ENCODE assay signal across 12 cellular contexts in the genomic region with DNA sequence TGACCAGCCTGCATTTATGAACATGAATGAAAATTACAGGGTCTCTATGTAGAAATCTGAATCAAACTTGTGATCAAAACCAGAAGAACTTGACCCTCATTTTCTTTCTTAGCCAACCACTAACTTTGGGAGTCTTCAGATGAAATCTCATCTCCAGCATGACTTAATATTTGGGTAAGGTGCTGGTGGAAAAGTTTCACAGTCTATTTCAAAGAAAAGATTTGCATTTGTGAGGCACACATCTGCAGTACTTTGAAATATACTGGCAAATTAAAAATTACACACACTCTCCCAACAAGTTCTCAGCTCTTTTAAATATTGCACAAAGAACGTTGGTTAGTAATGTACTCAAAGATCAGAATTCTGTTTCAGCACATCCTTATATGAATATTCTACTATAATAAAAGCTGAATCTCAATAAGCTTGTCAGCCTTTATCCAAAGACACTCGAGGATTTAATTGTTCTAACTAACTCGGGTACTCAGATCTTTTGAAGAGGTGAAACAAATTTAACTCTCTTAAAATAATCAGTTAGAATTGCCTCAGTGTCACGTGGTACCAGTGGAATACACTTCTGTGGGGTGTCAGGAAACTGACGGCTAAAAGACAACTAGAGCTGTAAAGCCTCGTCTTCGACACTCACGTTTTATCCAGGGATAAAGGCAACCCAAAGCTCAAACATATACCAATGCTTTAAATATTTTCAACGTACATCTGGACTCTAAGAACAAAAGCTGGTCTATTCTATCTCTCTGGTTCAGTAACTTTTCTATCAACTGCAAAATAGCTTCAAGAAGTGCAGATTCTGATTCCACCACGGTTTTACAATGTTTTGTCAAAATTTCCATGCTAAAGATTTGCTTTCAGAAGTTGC. TPM values are rescaled to one million over a fixed set of nuclear protein-coding genes. Genes with fewer than 3 reads are reported as not detected.
A peak's percentile ranks its signal among the peaks of the same experiment; 100 is the strongest.
DNase-seq lines count a peak whose midpoint lies in the region; ATAC-seq, FAIRE-seq and TF ChIP-seq lines count a peak whose summit lies in the region.
"Had no signal": no experiment of that assay in that cellular context is flagged by ENCODE, and none has a peak within 500 bp of the region (broad histone marks: within the 10 kb centered on the region; RNA-seq: fewer than 3 reads in every experiment).

No MANE protein-coding gene starts in this region.

- H3K27ac Mint-ChIP-seq in CD4-positive, alpha-beta T cell, result peak overlapping the region; percentile 76
- peak overlapping the region; percentile 87 for H3K27ac Mint-ChIP-seq in T-helper 1 cell treated with Interleukin-12 subunit alpha and Interleukin-12 subunit beta and Interleukin-4 antibody, amounts not matched to agents 30 μg/mL and 1 μg/mL, for 36 hours

- no peak for DNase-seq in CD4-positive, alpha-beta T cell
- DNase-seq in GM18507 (ENCODE audit: extremely low spot score, insufficient read length, low read depth), result no peak
- no peak for DNase-seq in GM13976 (ENCODE audit: low spot score)
- DNase-seq in tibial nerve (ENCODE audit: low spot score in 2 of 2), result no peak
- no peak for DNase-seq in AG08395 (ENCODE audit: low spot score)
- DNase-seq in NCI-H82 treated with DMSO at 0.1 percent for 48 hours (lab: John Stamatoyannopoulos, UW; ENCODE audit: unreplicated experiment), result no peak
- DNase-seq: activated CD4-positive, CD25-positive, alpha-beta regulatory T cell treated with anti-CD3 and anti-CD28 coated beads, Interleukin-2, amount 50 U/mL, for 72 hours; amniotic stem cell; left cardiac atrium had no signal

- TF ChIP-seq EP300 in tibial nerve (IDR thresholded peaks at IDR 0.05), result no peak

- no peak for TF ChIP-seq POLR2A in tibial nerve (IDR thresholded peaks at IDR 0.05)

- FAIRE-seq in GM18507 (lab: Jason Lieb, UNC), result peak; percentile 73

- H3K4me3 Mint-ChIP-seq in CD4-positive, alpha-beta T cell, result peak overlapping the region; percentile 79
- H3K4me3 Mint-ChIP-seq in T-helper 1 cell treated with Interleukin-12 subunit alpha and Interleukin-12 subunit beta and Interleukin-4 antibody, amounts not matched to agents 30 μg/mL and 1 μg/mL, for 36 hours, result peak overlapping the region; percentile 72

- TF ChIP-seq CTCF in CD4-positive, alpha-beta T cell (IDR thresholded peaks at IDR 0.05), result no peak
- TF ChIP-seq CTCF in GM13976 (IDR thresholded peaks at IDR 0.05; ENCODE audit: borderline replicate concordance, control extremely low read depth, extremely low read depth, insufficient read depth, missing control alignments) (no peak), tibial nerve (IDR thresholded peaks at IDR 0.05) (no peak)

- in situ Hi-C loops in GM13976 (cut with MboI; ENCODE audit: low sequenced_read_pairs, unreplicated experiment), result loop anchor here (25.0 kb wide), 1 partner anchor 510 kb away; no protein-coding TSS in a partner anchor

- H3K27me3 ChIP-seq in CD4-positive, alpha-beta T cell (ENCODE audit: control insufficient read depth, insufficient read depth, low read length), result no peaks in the 10 kb centered on the region
- H3K27me3 ChIP-seq in layer of hippocampus (ENCODE audit: control insufficient read depth, insufficient read depth, low read length) (no peaks in the 10 kb centered on the region), tibial nerve (no peaks in the 10 kb centered on the region)

- H3K4me1 ChIP-seq in tibial nerve, result peaks cover 0 to 7% (median 0%) of the 10 kb centered on the region in 4 donors

- no peak overlapping the region for H3K4me3 ChIP-seq in tibial nerve

- H3K36me3 ChIP-seq in tibial nerve, result no peaks in the 10 kb centered on the region

- CTCF ChIA-PET in CD4-positive, alpha-beta T cell (lab: Charles Lee), result interaction anchor here (0.7 kb wide), 1 partner anchor 147 kb away, joined by 3 read pairs; no protein-coding TSS in a partner anchor

- H3K9me3 ChIP-seq in CD4-positive, alpha-beta T cell (ENCODE audit: control insufficient read depth, low read length), result no peaks in the 10 kb centered on the region
- no peaks in the 10 kb centered on the region for H3K9me3 ChIP-seq in tibial nerve

- intact Hi-C loops in CD4-positive, alpha-beta T cell (cut with DNase I, micrococcal nuclease), result loop anchor here (5.0 to 10.0 kb wide), 2 partner anchors 150 to 208 kb away; no protein-coding TSS in a partner anchor

- H3K36me3 Mint-ChIP-seq in CD4-positive, alpha-beta T cell (ENCODE audit: low read depth), result peaks cover 12% of the 10 kb centered on the region
- peaks cover 32% of the 10 kb centered on the region for H3K36me3 Mint-ChIP-seq in T-helper 1 cell treated with Interleukin-12 subunit alpha and Interleukin-12 subunit beta and Interleukin-4 antibody, amounts not matched to agents 30 μg/mL and 1 μg/mL, for 36 hours (ENCODE audit: low read depth)

- POLR2A ChIA-PET in CD4-positive, alpha-beta T cell (lab: Charles Lee), result interaction anchor here (0.5 to 2.2 kb wide), 7 partner anchors 9 to 149 kb away, joined by 3 to 9 read pairs (median 3); no protein-coding TSS in a partner anchor

- H3K27me3 Mint-ChIP-seq in CD4-positive, alpha-beta T cell, result no peaks in the 10 kb centered on the region
- no peaks in the 10 kb centered on the region for H3K27me3 Mint-ChIP-seq in T-helper 1 cell treated with Interleukin-12 subunit alpha and Interleukin-12 subunit beta and Interleukin-4 antibody, amounts not matched to agents 30 μg/mL and 1 μg/mL, for 36 hours (ENCODE audit: low read depth)

- H3K4me1 Mint-ChIP-seq in CD4-positive, alpha-beta T cell (ENCODE audit: low read depth), result peaks cover 78% of the 10 kb centered on the region
- H3K4me1 Mint-ChIP-seq in T-helper 1 cell treated with Interleukin-12 subunit alpha and Interleukin-12 subunit beta and Interleukin-4 antibody, amounts not matched to agents 30 μg/mL and 1 μg/mL, for 36 hours (ENCODE audit: low read depth), result peaks cover 62% of the 10 kb centered on the region

- ATAC-seq in CD4-positive, alpha-beta T cell (ENCODE audit: poor library complexity), result peak; percentile 62
- ATAC-seq: Right ventricle myocardium inferior had no signal

- H3K27ac ChIP-seq in CD4-positive, alpha-beta T cell (ENCODE audit: low read depth, low read length), result no peak overlapping the region
- H3K27ac ChIP-seq in layer of hippocampus (ENCODE audit: low read depth, low read length) (peak overlapping the region; percentile 18), tibial nerve (peak overlapping the region in 1 of 4 donors; percentile 51)

- WGBS in tibial nerve, 2 donors, result 44 to 48% methylated on average over 10 of the region's 10 CpGs

- no peaks in the 10 kb centered on the region for H3K9me3 Mint-ChIP-seq in CD4-positive, alpha-beta T cell
- H3K9me3 Mint-ChIP-seq in T-helper 1 cell treated with Interleukin-12 subunit alpha and Interleukin-12 subunit beta and Interleukin-4 antibody, amounts not matched to agents 30 μg/mL and 1 μg/mL, for 36 hours, result no peaks in the 10 kb centered on the region

RNA-seq across cellular contexts. Expression of gene SAMSN1, which starts 19.1 kb away (rescaled TPM):
- 10 to 100 TPM; 51.2 to 51.3 TPM for total RNA-seq in CD4-positive, alpha-beta T cell
- 10 to 100 TPM in 2 of 4 donors, 1 to 10 TPM in 2; 2.9 to 13.5 (median 7.6) TPM for total RNA-seq in tibial nerve
